Comparison of ENCODE assay signal across 8 cellular contexts in the genomic region with DNA sequence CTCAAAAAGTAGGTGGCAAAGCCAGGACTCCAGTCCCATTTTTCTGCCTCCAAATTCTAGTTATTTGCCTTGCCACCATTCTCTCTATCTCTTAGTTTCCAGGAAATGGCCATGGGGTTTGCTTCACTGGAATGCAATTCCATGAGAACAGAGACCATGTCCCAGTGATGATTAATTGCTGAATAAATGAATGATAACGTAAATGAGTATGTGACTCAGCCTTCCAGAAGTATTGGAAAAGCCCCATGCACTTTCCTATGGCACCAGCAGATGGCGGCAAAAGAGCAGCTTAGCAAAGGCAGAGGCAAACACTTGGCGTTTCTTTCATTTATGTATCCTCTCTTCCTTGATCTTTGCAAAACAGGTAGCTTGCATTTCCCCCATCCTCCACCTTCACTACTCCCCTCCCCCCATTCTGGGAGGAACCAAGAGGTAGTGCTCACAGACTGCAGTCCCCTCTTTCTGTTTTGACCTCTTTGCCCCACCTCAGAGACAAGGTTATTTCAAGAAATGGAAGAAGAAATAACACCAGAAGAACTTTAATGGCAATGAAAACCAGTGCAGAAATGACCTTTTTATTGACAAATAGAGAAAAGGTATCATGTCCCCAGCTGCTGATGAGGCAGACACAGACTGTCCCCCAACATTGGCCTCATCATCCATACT. TPM values are rescaled to one million over a fixed set of nuclear protein-coding genes. Genes with fewer than 3 reads are reported as not detected.
DNase-seq lines count a peak whose midpoint lies in the region; FAIRE-seq lines count a peak whose summit lies in the region.

No MANE protein-coding gene starts in this region.

- peak overlapping the region; percentile 4 for H2AK5ac ChIP-seq in mesendoderm (ENCODE audit: low read length)

- no peak overlapping the region for H3K4me3 ChIP-seq in effector memory CD4-positive, alpha-beta T cell (ENCODE audit: insufficient read depth, low read depth, low read length, poor library complexity, severe bottlenecking)
- no peak overlapping the region for H3K4me3 ChIP-seq in mesendoderm (ENCODE audit: low read length)

- H2BK15ac ChIP-seq in mesendoderm (replicated peaks; ENCODE audit: low read depth), result no peak overlapping the region

- no peak overlapping the region for H3K9ac ChIP-seq in mesendoderm (ENCODE audit: low read length)

- H3K27ac ChIP-seq in effector memory CD4-positive, alpha-beta T cell (ENCODE audit: insufficient read depth, low read length, poor library complexity, severe bottlenecking), result no peak overlapping the region
- H3K27ac ChIP-seq in mesendoderm (ENCODE audit: low read depth, low read length), result no peak overlapping the region

- intact Hi-C loops in activated CD4-positive, alpha-beta memory T cell treated with anti-CD3 and anti-CD28 coated beads for 36 hours (cut with micrococcal nuclease), result loop anchor here (1.0 to 10.0 kb wide), 4 partner anchors 218 to 1255 kb away; partner anchors contain the start of gene LHX5

- no peaks in the 10 kb centered on the region for H3K9me3 ChIP-seq in effector memory CD4-positive, alpha-beta T cell (ENCODE audit: control insufficient read depth, low read length)

- no peak overlapping the region for H2BK120ac ChIP-seq in mesendoderm (ENCODE audit: low read depth, low read length)

- no peaks in the 10 kb centered on the region for H3K36me3 Mint-ChIP-seq in activated CD4-positive, alpha-beta memory T cell treated with anti-CD3 and anti-CD28 coated beads for 36 hours

- no peaks in the 10 kb centered on the region for H3K36me3 ChIP-seq in effector memory CD4-positive, alpha-beta T cell (ENCODE audit: control insufficient read depth, insufficient read depth, low read length)
- H3K36me3 ChIP-seq in mesendoderm (ENCODE audit: control insufficient read depth, insufficient read depth, low read length), result no peaks in the 10 kb centered on the region

- DNase-seq in GM18507 (ENCODE audit: extremely low spot score, insufficient read length, low read depth) (peak; percentile 18), NCI-H446 treated with DMSO at 0.1 percent for 48 hours (lab: John Stamatoyannopoulos, UW) (peak; percentile 0), mesendoderm (peak; percentile 82), NCI-H524 treated with DMSO at 0.1 percent for 48 hours (lab: John Stamatoyannopoulos, UW) (no peak)
- peak; percentile 75 for DNase-seq in activated CD4-positive, alpha-beta memory T cell treated with anti-CD3 and anti-CD28 coated beads for 36 hours
- peak in 2 of 3 donors; percentile 20 to 41 for DNase-seq in effector memory CD4-positive, alpha-beta T cell
- peak; percentile 53 for DNase-seq in stimulated activated CD8-positive, alpha-beta memory T cell treated with anti-CD3 and anti-CD28 coated beads, Interleukin-4, amount 100 ng/mL, for 24 hours (ENCODE audit: low read depth)

- peaks cover 2% of the 10 kb centered on the region for H3K4me1 Mint-ChIP-seq in activated CD4-positive, alpha-beta memory T cell treated with anti-CD3 and anti-CD28 coated beads for 36 hours (ENCODE audit: low read depth)

- H4K5ac ChIP-seq in mesendoderm (ENCODE audit: low read length), result no peak overlapping the region

- CTCF ChIA-PET in activated CD4-positive, alpha-beta memory T cell treated with anti-CD3 and anti-CD28 coated beads for 36 hours (lab: Charles Lee), result interaction anchor here (0.6 to 2.1 kb wide), 3 partner anchors 52 to 1256 kb away, joined by 3 to 17 read pairs (median 8); no protein-coding TSS in a partner anchor

- POLR2A ChIA-PET in activated CD4-positive, alpha-beta memory T cell treated with anti-CD3 and anti-CD28 coated beads for 36 hours (lab: Charles Lee), result no interaction called here

- FAIRE-seq in A204.1 (lab: Jason Lieb, UNC) (peak; percentile 78), GM18507 (lab: Jason Lieb, UNC) (peak; percentile 63)

- no peaks in the 10 kb centered on the region for H3K27me3 ChIP-seq in effector memory CD4-positive, alpha-beta T cell (replicated peaks; ENCODE audit: control insufficient read depth, insufficient read depth, low read length, poor library complexity, severe bottlenecking)
- H3K27me3 ChIP-seq in mesendoderm (ENCODE audit: insufficient read depth, low read length, poor library complexity), result no peaks in the 10 kb centered on the region

- H3K4me1 ChIP-seq in effector memory CD4-positive, alpha-beta T cell (ENCODE audit: control insufficient read depth, insufficient read depth, low read length, poor library complexity, severe bottlenecking), result no peaks in the 10 kb centered on the region
- H3K4me1 ChIP-seq in mesendoderm (ENCODE audit: control insufficient read depth, low read depth, low read length), result peaks cover 6% of the 10 kb centered on the region

- H4K8ac ChIP-seq in mesendoderm (ENCODE audit: low read depth, low read length), result no peak overlapping the region

- H3K4me2 ChIP-seq in mesendoderm (ENCODE audit: low read length), result no peak overlapping the region

- peaks cover 44% of the 10 kb centered on the region for H3K27me3 Mint-ChIP-seq in activated CD4-positive, alpha-beta memory T cell treated with anti-CD3 and anti-CD28 coated beads for 36 hours

- H3K79me2 ChIP-seq in mesendoderm (ENCODE audit: control insufficient read depth, insufficient read depth, low read length), result no peaks in the 10 kb centered on the region

- H3K4me3 Mint-ChIP-seq in activated CD4-positive, alpha-beta memory T cell treated with anti-CD3 and anti-CD28 coated beads for 36 hours, result no peak overlapping the region

- H3K9me3 Mint-ChIP-seq in activated CD4-positive, alpha-beta memory T cell treated with anti-CD3 and anti-CD28 coated beads for 36 hours, result no peaks in the 10 kb centered on the region

- H3K23ac ChIP-seq in mesendoderm (ENCODE audit: low read length), result no peak overlapping the region

- H2BK5ac ChIP-seq in mesendoderm (ENCODE audit: low read length), result no peak overlapping the region

- no peak overlapping the region for H3K56ac ChIP-seq in mesendoderm (ENCODE audit: low read length)

- H3K18ac ChIP-seq in mesendoderm (ENCODE audit: low read length), result no peak overlapping the region

- no peak overlapping the region for H3K4ac ChIP-seq in mesendoderm (ENCODE audit: low read depth, low read length)

- WGBS in mesendoderm (ENCODE audit: extremely low coverage, insufficient coverage, low lambda C conversion rate), result no CpG with 5 or more reads among the region's 3 CpGs

- no peaks in the 10 kb centered on the region for H3K79me1 ChIP-seq in mesendoderm (ENCODE audit: low read length)

- no peak overlapping the region for H3K27ac Mint-ChIP-seq in activated CD4-positive, alpha-beta memory T cell treated with anti-CD3 and anti-CD28 coated beads for 36 hours

RNA-seq across cellular contexts. Expression of gene TBX3, which starts 21.3 kb away (rescaled TPM):
- total RNA-seq in activated CD4-positive, alpha-beta memory T cell treated with anti-CD3 and anti-CD28 coated beads for 36 hours, result not detected
- polyA plus RNA-seq in mesendoderm (2013, experiment 1 of 2), result 2.1 TPM
- 2.1 TPM for polyA plus RNA-seq in mesendoderm (2013, experiment 2 of 2)
